In the genomic region with DNA sequence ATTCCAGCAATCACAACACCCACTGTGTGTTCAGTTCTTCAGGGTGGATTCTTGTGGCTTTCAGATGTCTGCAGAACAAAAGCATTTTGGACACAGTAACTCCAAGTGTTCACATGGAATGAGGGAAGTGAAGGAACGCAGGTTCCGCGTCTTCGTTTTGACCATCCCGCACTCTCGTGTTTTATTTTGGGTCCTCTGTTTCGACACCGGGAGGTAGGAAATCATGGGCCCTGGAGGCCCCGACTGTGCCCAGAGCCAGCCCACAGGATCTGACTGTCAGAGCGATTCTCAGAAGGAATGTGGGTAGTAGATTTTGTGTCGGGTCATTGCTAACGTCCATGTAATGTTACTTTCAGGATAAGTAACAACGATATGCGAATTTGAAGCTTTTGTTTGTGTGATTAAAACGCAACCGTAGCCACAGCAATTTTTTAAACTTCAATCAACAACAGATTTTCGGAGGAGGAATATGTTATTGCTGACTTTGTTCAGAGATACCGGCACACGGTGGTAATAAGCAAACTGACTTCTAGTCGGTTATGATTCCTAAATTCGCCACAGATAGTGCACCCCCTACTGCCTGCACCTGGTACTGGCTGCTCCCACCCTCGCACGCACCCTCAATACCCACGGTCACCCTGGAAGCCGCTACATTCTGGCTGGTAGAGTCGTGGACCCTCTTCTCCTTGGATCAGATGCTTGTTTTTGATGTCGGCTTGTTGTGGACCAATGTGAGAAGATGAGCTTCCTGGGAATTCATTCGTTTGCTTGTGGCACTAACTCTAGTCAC, we compare ENCODE assay signal across 1 cellular context.
TF ChIP-seq lines count a peak whose summit lies in the region.

No MANE protein-coding gene starts in this region.

TF ChIP-seq in GM23338, 12 proteins besides CTCF, POLR2A, EP300 and RAD21 (continued from another document):
- TF ChIP-seq, protein P1, sequence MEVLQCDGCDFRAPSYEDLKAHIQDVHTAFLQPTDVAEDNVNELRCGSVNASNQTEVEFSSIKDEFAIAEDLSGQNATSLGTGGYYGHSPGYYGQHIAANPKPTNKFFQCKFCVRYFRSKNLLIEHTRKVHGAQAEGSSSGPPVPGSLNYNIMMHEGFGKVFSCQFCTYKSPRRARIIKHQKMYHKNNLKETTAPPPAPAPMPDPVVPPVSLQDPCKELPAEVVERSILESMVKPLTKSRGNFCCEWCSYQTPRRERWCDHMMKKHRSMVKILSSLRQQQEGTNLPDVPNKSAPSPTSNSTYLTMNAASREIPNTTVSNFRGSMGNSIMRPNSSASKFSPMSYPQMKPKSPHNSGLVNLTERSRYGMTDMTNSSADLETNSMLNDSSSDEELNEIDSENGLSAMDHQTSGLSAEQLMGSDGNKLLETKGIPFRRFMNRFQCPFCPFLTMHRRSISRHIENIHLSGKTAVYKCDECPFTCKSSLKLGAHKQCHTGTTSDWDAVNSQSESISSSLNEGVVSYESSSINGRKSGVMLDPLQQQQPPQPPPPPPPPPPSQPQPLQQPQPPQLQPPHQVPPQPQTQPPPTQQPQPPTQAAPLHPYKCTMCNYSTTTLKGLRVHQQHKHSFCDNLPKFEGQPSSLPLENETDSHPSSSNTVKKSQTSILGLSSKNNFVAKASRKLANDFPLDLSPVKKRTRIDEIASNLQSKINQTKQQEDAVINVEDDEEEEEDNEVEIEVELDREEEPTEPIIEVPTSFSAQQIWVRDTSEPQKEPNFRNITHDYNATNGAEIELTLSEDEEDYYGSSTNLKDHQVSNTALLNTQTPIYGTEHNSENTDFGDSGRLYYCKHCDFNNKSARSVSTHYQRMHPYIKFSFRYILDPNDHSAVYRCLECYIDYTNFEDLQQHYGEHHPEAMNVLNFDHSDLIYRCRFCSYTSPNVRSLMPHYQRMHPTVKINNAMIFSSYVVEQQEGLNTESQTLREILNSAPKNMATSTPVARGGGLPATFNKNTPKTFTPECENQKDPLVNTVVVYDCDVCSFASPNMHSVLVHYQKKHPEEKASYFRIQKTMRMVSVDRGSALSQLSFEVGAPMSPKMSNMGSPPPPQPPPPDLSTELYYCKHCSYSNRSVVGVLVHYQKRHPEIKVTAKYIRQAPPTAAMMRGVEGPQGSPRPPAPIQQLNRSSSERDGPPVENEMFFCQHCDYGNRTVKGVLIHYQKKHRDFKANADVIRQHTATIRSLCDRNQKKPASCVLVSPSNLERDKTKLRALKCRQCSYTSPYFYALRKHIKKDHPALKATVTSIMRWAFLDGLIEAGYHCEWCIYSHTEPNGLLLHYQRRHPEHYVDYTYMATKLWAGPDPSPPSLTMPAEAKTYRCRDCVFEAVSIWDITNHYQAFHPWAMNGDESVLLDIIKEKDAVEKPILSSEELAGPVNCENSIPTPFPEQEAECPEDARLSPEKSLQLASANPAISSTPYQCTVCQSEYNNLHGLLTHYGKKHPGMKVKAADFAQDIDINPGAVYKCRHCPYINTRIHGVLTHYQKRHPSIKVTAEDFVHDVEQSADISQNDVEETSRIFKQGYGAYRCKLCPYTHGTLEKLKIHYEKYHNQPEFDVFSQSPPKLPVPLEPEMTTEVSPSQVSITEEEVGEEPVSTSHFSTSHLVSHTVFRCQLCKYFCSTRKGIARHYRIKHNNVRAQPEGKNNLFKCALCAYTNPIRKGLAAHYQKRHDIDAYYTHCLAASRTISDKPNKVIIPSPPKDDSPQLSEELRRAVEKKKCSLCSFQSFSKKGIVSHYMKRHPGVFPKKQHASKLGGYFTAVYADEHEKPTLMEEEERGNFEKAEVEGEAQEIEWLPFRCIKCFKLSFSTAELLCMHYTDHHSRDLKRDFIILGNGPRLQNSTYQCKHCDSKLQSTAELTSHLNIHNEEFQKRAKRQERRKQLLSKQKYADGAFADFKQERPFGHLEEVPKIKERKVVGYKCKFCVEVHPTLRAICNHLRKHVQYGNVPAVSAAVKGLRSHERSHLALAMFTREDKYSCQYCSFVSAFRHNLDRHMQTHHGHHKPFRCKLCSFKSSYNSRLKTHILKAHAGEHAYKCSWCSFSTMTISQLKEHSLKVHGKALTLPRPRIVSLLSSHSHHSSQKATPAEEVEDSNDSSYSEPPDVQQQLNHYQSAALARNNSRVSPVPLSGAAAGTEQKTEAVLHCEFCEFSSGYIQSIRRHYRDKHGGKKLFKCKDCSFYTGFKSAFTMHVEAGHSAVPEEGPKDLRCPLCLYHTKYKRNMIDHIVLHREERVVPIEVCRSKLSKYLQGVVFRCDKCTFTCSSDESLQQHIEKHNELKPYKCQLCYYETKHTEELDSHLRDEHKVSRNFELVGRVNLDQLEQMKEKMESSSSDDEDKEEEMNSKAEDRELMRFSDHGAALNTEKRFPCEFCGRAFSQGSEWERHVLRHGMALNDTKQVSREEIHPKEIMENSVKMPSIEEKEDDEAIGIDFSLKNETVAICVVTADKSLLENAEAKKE (CRISPR knock-in tag; IDR thresholded peaks at IDR 0.05), result no peak
- TF ChIP-seq ZNF114 (CRISPR knock-in tag; IDR thresholded peaks at IDR 0.05) (no peak), JUNB (IDR thresholded peaks at IDR 0.05; ENCODE audit: unreplicated experiment) (no peak), NANOG (IDR thresholded peaks at IDR 0.05; ENCODE audit: borderline replicate concordance) (no peak), EZH2phosphoT487 (IDR thresholded peaks at IDR 0.05; ENCODE audit: unreplicated experiment) (no peak)
